In the genomic region with DNA sequence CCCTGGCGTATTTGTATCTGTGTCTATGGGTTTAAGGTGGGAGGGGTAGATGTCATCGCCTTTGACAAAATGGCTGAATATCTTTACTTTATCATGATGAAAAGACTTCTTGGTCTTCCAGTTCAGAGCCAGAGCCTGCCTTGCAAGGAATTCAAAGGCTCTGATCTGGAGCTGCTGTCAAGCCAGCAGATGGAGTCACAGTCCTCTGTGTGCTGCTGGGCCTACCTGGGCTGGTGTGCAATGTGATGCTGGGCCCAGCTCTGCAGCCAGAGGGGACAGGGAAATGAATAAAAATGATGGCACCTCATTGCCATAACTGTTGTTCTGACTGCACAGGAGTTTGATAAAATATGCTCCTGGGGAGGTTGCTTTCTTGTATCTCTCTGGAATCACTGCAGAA, we compare ENCODE assay signal across 13 cellular contexts. TPM values are rescaled to one million over a fixed set of nuclear protein-coding genes. Genes with fewer than 3 reads are reported as not detected.
A peak's percentile ranks its signal among the peaks of the same experiment; 100 is the strongest.
DNase-seq lines count a peak whose midpoint lies in the region; ATAC-seq and TF ChIP-seq lines count a peak whose summit lies in the region.
"Had no signal": no experiment of that assay in that cellular context is flagged by ENCODE, and none has a peak within 500 bp of the region (broad histone marks: within the 10 kb centered on the region; RNA-seq: fewer than 3 reads in every experiment).

No MANE protein-coding gene starts in this region.

- no peak overlapping the region for H3K27ac ChIP-seq in heart right ventricle
- H3K27ac ChIP-seq: right lobe of liver had no signal

- intact Hi-C loops in heart right ventricle (cut with DNase I): loop anchor here in 2 of 10 donors (5.0 to 10.0 kb wide), 2 partner anchors 639 to 667 kb away; no protein-coding TSS in a partner anchor
- intact Hi-C loops in Right ventricle myocardium superior (cut with DNase I): no loop called here

- H3K4me3 ChIP-seq in heart right ventricle (no peak overlapping the region), H7 (ENCODE audit: insufficient read depth, low read depth, low read length) (no peak overlapping the region)
- H3K4me3 ChIP-seq: right lobe of liver had no signal

- H3K9me3 Mint-ChIP-seq in WTC11 (peaks cover 3% of the 10 kb centered on the region; the same call in 1 of the 2 replicates), type B pancreatic cell (no peaks in the 10 kb centered on the region)
- H3K9me3 Mint-ChIP-seq: activated naive CD8-positive, alpha-beta T cell treated with anti-CD3 and anti-CD28 coated beads, Interleukin-2, amount 10 ng/mL, durations not matched to agents 7 days and 5 days had no signal

- DNase-seq in heart right ventricle (no peak), Right ventricle myocardium superior (no peak), WTC11 (ENCODE audit: low spot score) (no peak), iPS-NIHi7 (ENCODE audit: extremely low spot score) (peak; percentile 43), type B pancreatic cell (ENCODE audit: extremely low spot score, unreplicated experiment) (no peak), NCI-H510A (lab: John Stamatoyannopoulos, UW) (no peak), H7 (no peak)
- no peak for DNase-seq in effector CD8-positive, alpha-beta T cell (lab: John Stamatoyannopoulos, UW)
- DNase-seq: activated naive CD8-positive, alpha-beta T cell treated with anti-CD3 and anti-CD28 coated beads, Interleukin-2, amount 10 ng/mL, durations not matched to agents 7 days and 5 days; cortex of kidney; NCI-H774; right lobe of liver; stimulated activated naive CD8-positive, alpha-beta T cell treated with anti-CD3 and anti-CD28 coated beads, Interleukin-15, Interleukin-2, amounts not matched to agents 100 U/mL and 50 U/mL, for 24 hours had no signal

- H3K36me3 ChIP-seq in heart right ventricle (no peaks in the 10 kb centered on the region), H7 (replicated peaks; ENCODE audit: control insufficient read depth, insufficient read depth, low read length) (no peaks in the 10 kb centered on the region)
- H3K36me3 ChIP-seq: right lobe of liver had no signal

- H3K27me3 Mint-ChIP-seq in WTC11 (ENCODE audit: low read depth) (no peaks in the 10 kb centered on the region; the same call in 1 of the 2 replicates), type B pancreatic cell (no peaks in the 10 kb centered on the region)

- H3K4me1 ChIP-seq in heart right ventricle: no peaks in the 10 kb centered on the region
- H3K4me1 ChIP-seq: right lobe of liver had no signal

- 60 to 94% methylated on average over 2 of the region's 2 CpGs for WGBS in heart right ventricle, 2 donors

- POLR2A ChIA-PET in WTC11 (lab: Charles Lee): interaction anchor here (0.5 to 1.0 kb wide), 3 partner anchors 20 to 880 kb away, joined by 3 read pairs; partner anchors contain the start of genes CTNNA1 and HSPA9

- H3K36me3 Mint-ChIP-seq in WTC11 (no peaks in the 10 kb centered on the region), type B pancreatic cell (no peaks in the 10 kb centered on the region)
- H3K36me3 Mint-ChIP-seq: activated naive CD8-positive, alpha-beta T cell treated with anti-CD3 and anti-CD28 coated beads, Interleukin-2, amount 10 ng/mL, durations not matched to agents 7 days and 5 days had no signal

- 0 out of 2 replicates have a peak, but pooled peaks cover 4% of the 10 kb centered on the region for H3K4me1 Mint-ChIP-seq in WTC11
- H3K4me1 Mint-ChIP-seq in type B pancreatic cell (ENCODE audit: unreplicated experiment): peaks cover 42% of the 10 kb centered on the region
- H3K4me1 Mint-ChIP-seq: activated naive CD8-positive, alpha-beta T cell treated with anti-CD3 and anti-CD28 coated beads, Interleukin-2, amount 10 ng/mL, durations not matched to agents 7 days and 5 days had no signal

- H3K9me3 ChIP-seq in heart right ventricle: no peaks in the 10 kb centered on the region
- H3K9me3 ChIP-seq: right lobe of liver had no signal

- no peak overlapping the region for H3K4me3 Mint-ChIP-seq in WTC11
- no peak overlapping the region for H3K4me3 Mint-ChIP-seq in type B pancreatic cell
- H3K4me3 Mint-ChIP-seq: activated naive CD8-positive, alpha-beta T cell treated with anti-CD3 and anti-CD28 coated beads, Interleukin-2, amount 10 ng/mL, durations not matched to agents 7 days and 5 days had no signal

- ATAC-seq in heart right ventricle (peak in 1 of 8 donors; percentile 41), Right ventricle myocardium superior (ENCODE audit: poor library complexity) (no peak), WTC11 (peak; percentile 75)
- ATAC-seq: stimulated activated naive CD8-positive, alpha-beta T cell treated with anti-CD3 and anti-CD28 coated beads, Interleukin-15, Interleukin-2, amounts not matched to agents 100 U/mL and 50 U/mL, for 24 hours had no signal

- H3K27me3 ChIP-seq in heart right ventricle: no peaks in the 10 kb centered on the region
- no peaks in the 10 kb centered on the region for H3K27me3 ChIP-seq in H7 (ENCODE audit: control insufficient read depth, insufficient read depth, low read length)
- H3K27me3 ChIP-seq: right lobe of liver had no signal

- CTCF ChIA-PET in WTC11 (lab: Charles Lee): interaction anchor here (0.6 to 1.8 kb wide), 8 partner anchors 13 to 567 kb away, joined by 3 to 13 read pairs (median 4); no protein-coding TSS in a partner anchor

- H3K27ac Mint-ChIP-seq in WTC11 (no peak overlapping the region), type B pancreatic cell (peak overlapping the region; percentile 62)
- H3K27ac Mint-ChIP-seq: activated naive CD8-positive, alpha-beta T cell treated with anti-CD3 and anti-CD28 coated beads, Interleukin-2, amount 10 ng/mL, durations not matched to agents 7 days and 5 days had no signal

- TF ChIP-seq CTCF in heart right ventricle (IDR thresholded peaks at IDR 0.05) (peak in 6 of 9 donors; percentile 7 to 46 (median 24)), WTC11 (IDR thresholded peaks at IDR 0.05) (no peak), type B pancreatic cell (conservative IDR thresholded peaks at IDR 0.05) (no peak)

TF ChIP-seq in WTC11, 78 proteins besides CTCF, POLR2A, EP300 and RAD21 (continues in another document):
- TF ChIP-seq ESRRA (CRISPR knock-in tag; IDR thresholded peaks at IDR 0.05; ENCODE audit: borderline replicate concordance) (no peak), USF2 (CRISPR knock-in tag; IDR thresholded peaks at IDR 0.05) (no peak), CREM (CRISPR knock-in tag; IDR thresholded peaks at IDR 0.05) (no peak), TCF7 (CRISPR knock-in tag; IDR thresholded peaks at IDR 0.05; ENCODE audit: low read depth) (no peak)
- TF ChIP-seq, protein P1, sequence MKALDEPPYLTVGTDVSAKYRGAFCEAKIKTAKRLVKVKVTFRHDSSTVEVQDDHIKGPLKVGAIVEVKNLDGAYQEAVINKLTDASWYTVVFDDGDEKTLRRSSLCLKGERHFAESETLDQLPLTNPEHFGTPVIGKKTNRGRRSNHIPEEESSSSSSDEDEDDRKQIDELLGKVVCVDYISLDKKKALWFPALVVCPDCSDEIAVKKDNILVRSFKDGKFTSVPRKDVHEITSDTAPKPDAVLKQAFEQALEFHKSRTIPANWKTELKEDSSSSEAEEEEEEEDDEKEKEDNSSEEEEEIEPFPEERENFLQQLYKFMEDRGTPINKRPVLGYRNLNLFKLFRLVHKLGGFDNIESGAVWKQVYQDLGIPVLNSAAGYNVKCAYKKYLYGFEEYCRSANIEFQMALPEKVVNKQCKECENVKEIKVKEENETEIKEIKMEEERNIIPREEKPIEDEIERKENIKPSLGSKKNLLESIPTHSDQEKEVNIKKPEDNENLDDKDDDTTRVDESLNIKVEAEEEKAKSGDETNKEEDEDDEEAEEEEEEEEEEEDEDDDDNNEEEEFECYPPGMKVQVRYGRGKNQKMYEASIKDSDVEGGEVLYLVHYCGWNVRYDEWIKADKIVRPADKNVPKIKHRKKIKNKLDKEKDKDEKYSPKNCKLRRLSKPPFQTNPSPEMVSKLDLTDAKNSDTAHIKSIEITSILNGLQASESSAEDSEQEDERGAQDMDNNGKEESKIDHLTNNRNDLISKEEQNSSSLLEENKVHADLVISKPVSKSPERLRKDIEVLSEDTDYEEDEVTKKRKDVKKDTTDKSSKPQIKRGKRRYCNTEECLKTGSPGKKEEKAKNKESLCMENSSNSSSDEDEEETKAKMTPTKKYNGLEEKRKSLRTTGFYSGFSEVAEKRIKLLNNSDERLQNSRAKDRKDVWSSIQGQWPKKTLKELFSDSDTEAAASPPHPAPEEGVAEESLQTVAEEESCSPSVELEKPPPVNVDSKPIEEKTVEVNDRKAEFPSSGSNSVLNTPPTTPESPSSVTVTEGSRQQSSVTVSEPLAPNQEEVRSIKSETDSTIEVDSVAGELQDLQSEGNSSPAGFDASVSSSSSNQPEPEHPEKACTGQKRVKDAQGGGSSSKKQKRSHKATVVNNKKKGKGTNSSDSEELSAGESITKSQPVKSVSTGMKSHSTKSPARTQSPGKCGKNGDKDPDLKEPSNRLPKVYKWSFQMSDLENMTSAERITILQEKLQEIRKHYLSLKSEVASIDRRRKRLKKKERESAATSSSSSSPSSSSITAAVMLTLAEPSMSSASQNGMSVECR (CRISPR knock-in tag; IDR thresholded peaks at IDR 0.05; ENCODE audit: borderline replicate concordance): no peak

RNA-seq across cellular contexts. Expression of gene HSPA9, which starts 20.2 kb away (rescaled TPM):
- total RNA-seq in heart right ventricle: 100 to 1,000 TPM; 246 to 415 (median 324) TPM
- 100 to 1,000 TPM in 1 of 2 donors, 10 to 100 TPM in 1; 82.9 to 240 TPM for polyA plus RNA-seq in heart right ventricle
- 290 TPM for total RNA-seq in Right ventricle myocardium superior
- 313 to 414 TPM (median 328 TPM) in 3 replicates for total RNA-seq in WTC11 (2021)
- total RNA-seq in type B pancreatic cell (ENCODE audit: low replicate concordance): 238 and 252 TPM in 2 replicates
- 625 and 671 TPM in 2 replicates for total RNA-seq in H7 (2014; rRNA removed; shearing (Covaris generic))

RNA-seq across cellular contexts. Expression of gene ETF1, which starts 52.4 kb away (rescaled TPM):
- total RNA-seq in heart right ventricle (100 to 1,000 TPM in 1 of 10 donors, 10 to 100 TPM in 9; 73.5 to 113 (median 83.9) TPM), Right ventricle myocardium superior (80.9 TPM), WTC11 (2021) (110 to 137 TPM (median 115 TPM) in 3 replicates), type B pancreatic cell (ENCODE audit: low replicate concordance) (80.0 and 94.8 TPM in 2 replicates)
- 10 to 100 TPM; 17.9 to 52.3 TPM for polyA plus RNA-seq in heart right ventricle
- total RNA-seq in H7 (2014; rRNA removed; shearing (Covaris generic)): 103 and 113 TPM in 2 replicates

Comparison
In these comparisons a context has a peak if more than half of its experiments do, and no peak if none do; other contexts are left out.
1. CTCF ChIP-seq: peak in heart right ventricle (6 of 9); none in WTC11 (single experiment) and type B pancreatic cell (single experiment).